Comparison of ENCODE assay signal across 18 cellular contexts in the genomic region with DNA sequence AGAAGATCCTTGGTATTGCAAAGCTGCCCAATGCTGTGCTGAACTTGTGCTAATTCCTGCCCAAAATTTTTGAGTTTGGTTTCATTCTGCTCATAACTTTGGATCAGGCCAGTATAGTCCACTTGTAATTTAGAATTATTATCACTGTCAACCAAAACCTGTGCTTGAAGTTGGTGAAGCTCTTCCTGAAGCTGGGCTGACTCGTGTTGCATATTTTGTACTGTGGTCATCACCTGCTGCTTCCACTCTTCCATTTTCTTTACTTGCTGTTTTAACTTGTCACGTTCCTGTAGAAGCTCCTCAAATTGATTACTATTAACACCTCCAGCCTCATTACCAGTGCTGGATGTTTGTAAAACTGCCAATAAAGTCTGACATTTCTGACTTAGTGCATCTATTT.
"Had no signal": no experiment of that assay in that cellular context is flagged by ENCODE, and none has a peak within 500 bp of the region (broad histone marks: within the 10 kb centered on the region; RNA-seq: fewer than 3 reads in every experiment).

No MANE protein-coding gene starts in this region.

- H3K4me1 Mint-ChIP-seq: brain, nephron progenitor cell had no signal

- H3K27ac ChIP-seq: left lung, prostate gland, right lobe of liver had no signal

- H3K27ac Mint-ChIP-seq: activated T-helper 1 cell treated with anti-CD3 and anti-CD28 coated beads, Interleukin-12 subunit alpha, Interleukin-12 subunit beta, Interleukin-2, Interleukin-4 antibody, amounts not matched to agents 30 ng/mL and 10 ng/mL and 1 ng/mL, durations not matched to agents 14 hours and 24 hours and 36 hours; brain; nephron progenitor cell; type B pancreatic cell had no signal

- DNase-seq: activated CD4-positive, alpha-beta T cell treated with anti-CD3 and anti-CD28 coated beads, Interleukin-2, amount 50 U/mL, for 48 hours; activated CD8-positive, alpha-beta memory T cell treated with anti-CD3 and anti-CD28 coated beads, Interleukin-2, amount 50 U/mL, for 4 hours; activated naive CD4-positive, alpha-beta T cell treated with Interleukin-2 at 50 U/mL for 16 hours; amniotic stem cell; cerebellar nuclear complex; dermis blood vessel endothelial cell; erythroblast; left lung; mesenchymal stem cell; nephron progenitor cell; right lobe of liver; stimulated activated CD4-positive, alpha-beta T cell treated with anti-CD3 and anti-CD28 coated beads, Interleukin-2, amount 100 ng/mL, for 24 hours; substantia nigra had no signal

- H3K9me3 ChIP-seq: left lung, prostate gland, right lobe of liver had no signal

- H3K4me3 Mint-ChIP-seq: activated T-helper 1 cell treated with anti-CD3 and anti-CD28 coated beads, Interleukin-12 subunit alpha, Interleukin-12 subunit beta, Interleukin-2, Interleukin-4 antibody, amounts not matched to agents 30 ng/mL and 10 ng/mL and 1 ng/mL, durations not matched to agents 14 hours and 24 hours and 36 hours; brain; nephron progenitor cell; type B pancreatic cell had no signal

- H3K9me3 Mint-ChIP-seq: activated T-helper 1 cell treated with anti-CD3 and anti-CD28 coated beads, Interleukin-12 subunit alpha, Interleukin-12 subunit beta, Interleukin-2, Interleukin-4 antibody, amounts not matched to agents 30 ng/mL and 10 ng/mL and 1 ng/mL, durations not matched to agents 14 hours and 24 hours and 36 hours; brain; nephron progenitor cell; type B pancreatic cell had no signal

- ATAC-seq: activated CD4-positive, CD25-positive, alpha-beta regulatory T cell treated with anti-CD3 and anti-CD28 coated beads, Interleukin-2, amount 50 U/mL, for 24 hours; right lobe of liver had no signal

- H3K4me3 ChIP-seq: left lung, prostate gland, right lobe of liver had no signal

- H3K27me3 Mint-ChIP-seq: brain, type B pancreatic cell had no signal

- H3K27me3 ChIP-seq: left lung, right lobe of liver had no signal

- H3K4me1 ChIP-seq: prostate gland, right lobe of liver had no signal
